In the genomic region with DNA sequence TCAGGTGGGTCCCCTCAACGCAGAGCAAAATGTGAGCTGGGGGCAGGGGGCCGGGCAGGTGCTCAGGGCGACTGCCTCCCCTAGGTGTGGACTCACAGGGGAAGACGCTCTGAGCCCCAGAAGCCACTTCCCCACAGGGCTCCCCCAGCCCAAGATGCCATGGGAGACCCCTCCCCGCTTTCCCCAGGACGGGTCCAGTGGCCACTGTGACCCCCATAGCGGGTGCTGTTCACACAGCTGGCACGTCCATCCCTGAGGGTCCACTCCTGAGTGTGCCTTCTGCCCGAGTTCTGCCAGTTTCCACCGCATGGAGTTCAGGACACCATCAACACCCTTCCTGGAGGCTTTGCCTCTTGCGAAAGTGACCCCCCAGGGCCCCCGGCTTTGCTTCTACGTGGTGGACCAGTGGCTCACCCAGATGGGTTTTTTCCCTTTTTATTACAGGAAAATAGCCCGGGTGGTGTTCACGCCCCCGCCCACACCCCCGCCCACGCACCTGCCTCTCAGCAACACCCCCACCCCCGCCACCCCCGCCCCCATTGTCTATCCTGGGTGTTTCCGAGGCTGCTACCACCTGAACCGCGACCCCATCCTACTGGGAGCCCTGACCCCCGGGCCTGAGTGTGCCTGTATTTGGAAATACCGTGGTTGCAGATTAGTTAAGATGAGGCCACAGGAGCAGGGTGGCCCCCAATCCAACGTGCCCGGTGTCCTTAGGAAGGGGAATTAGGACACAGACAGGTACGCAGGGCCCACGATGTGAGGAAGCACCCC, we compare ENCODE assay signal across 8 cellular contexts. TPM values are rescaled to one million over a fixed set of nuclear protein-coding genes. Genes with fewer than 3 reads are reported as not detected.
DNase-seq lines count a peak whose midpoint lies in the region; ATAC-seq, FAIRE-seq and TF ChIP-seq lines count a peak whose summit lies in the region.

No MANE protein-coding gene starts in this region.

- intact Hi-C loops in kidney (cut with DNase I) (no loop called here), testis (cut with DNase I; ENCODE audit: low total_unique reads) (no loop called here)

- no peak for TF ChIP-seq CTCF in kidney (IDR thresholded peaks at IDR 0.05; ENCODE audit: borderline replicate concordance, extremely low read depth, insufficient read depth)
- no peak for TF ChIP-seq CTCF in testis (IDR thresholded peaks at IDR 0.05)
- no peak for TF ChIP-seq CTCF in type B pancreatic cell (conservative IDR thresholded peaks at IDR 0.05)

- no peaks in the 10 kb centered on the region for H3K27me3 ChIP-seq in testis

- H3K9me3 ChIP-seq in kidney (ENCODE audit: control insufficient read depth in 1 of 2, low read length in 2 of 2), result no peaks in the 10 kb centered on the region
- H3K9me3 ChIP-seq in testis, result no peaks in the 10 kb centered on the region

- H3K9me3 Mint-ChIP-seq in type B pancreatic cell, result no peaks in the 10 kb centered on the region

- no peak overlapping the region for H3K27ac ChIP-seq in kidney (ENCODE audit: low read depth in 2 of 2, low read length in 2 of 2)
- peak overlapping the region; percentile 76 for H3K27ac ChIP-seq in substantia nigra (ENCODE audit: low read depth, low read length, poor library complexity, severe bottlenecking)
- no peak overlapping the region for H3K27ac ChIP-seq in testis

- TF ChIP-seq POLR2A in testis (IDR thresholded peaks at IDR 0.05), result no peak

- H3K27ac Mint-ChIP-seq in type B pancreatic cell, result no peak overlapping the region

- H3K4me3 Mint-ChIP-seq in type B pancreatic cell, result no peak overlapping the region

- ATAC-seq in HG03521 (IDR thresholded peaks at IDR 0.05; ENCODE audit: unreplicated experiment), result peak; percentile 6
- no peak for ATAC-seq in HG03571 (IDR thresholded peaks at IDR 0.05; ENCODE audit: unreplicated experiment)

- no peaks in the 10 kb centered on the region for H3K36me3 Mint-ChIP-seq in type B pancreatic cell

- H3K4me1 Mint-ChIP-seq in type B pancreatic cell (ENCODE audit: unreplicated experiment), result peaks cover 3% of the 10 kb centered on the region

- no peak for FAIRE-seq in kidney (lab: Jason Lieb, UNC)

- no peaks in the 10 kb centered on the region for H3K27me3 Mint-ChIP-seq in type B pancreatic cell

- peaks cover 0 to 5% of the 10 kb centered on the region in 2 donors for H3K4me1 ChIP-seq in kidney (ENCODE audit: control insufficient read depth in 1 of 2, insufficient read depth in 1 of 2, low read depth in 1 of 2, low read length in 2 of 2)
- H3K4me1 ChIP-seq in testis, result no peaks in the 10 kb centered on the region

- DNase-seq in activated CD8-positive, alpha-beta memory T cell treated with anti-CD3 and anti-CD28 coated beads, Interleukin-2, amount 50 U/mL, for 48 hours, result peak; percentile 79
- peak; percentile 71 for DNase-seq in kidney
- DNase-seq in substantia nigra (lab: John Stamatoyannopoulos, UW), result no peak
- no peak for DNase-seq in testis
- no peak for DNase-seq in type B pancreatic cell (ENCODE audit: extremely low spot score, unreplicated experiment)
- no peak for DNase-seq in EL

- no peak overlapping the region for H3K9ac ChIP-seq in kidney (ENCODE audit: low read length in 2 of 2)

- no peak overlapping the region for H3K4me3 ChIP-seq in kidney (ENCODE audit: low read length in 2 of 2)
- H3K4me3 ChIP-seq in testis, result no peak overlapping the region

- no peaks in the 10 kb centered on the region for H3K36me3 ChIP-seq in kidney (ENCODE audit: control insufficient read depth in 1 of 2, insufficient read depth in 2 of 2, low read length in 2 of 2)
- H3K36me3 ChIP-seq in testis (ENCODE audit: low read depth, missing control alignments), result no peaks in the 10 kb centered on the region

- WGBS in testis, 2 donors, result 54 to 74% methylated on average over 13 to 29 of the region's 29 CpGs

RNA-seq across cellular contexts. Expression of a gene that starts 32.0 kb away (rescaled TPM):
- total RNA-seq in kidney (48.2 TPM), testis (10 to 100 TPM in 1 of 2 donors, 1 to 10 TPM in 1; 6.1 to 10.9 TPM), type B pancreatic cell (ENCODE audit: low replicate concordance) (15.7 and 18.1 TPM in 2 replicates)
- polyA plus RNA-seq in kidney (ENCODE audit: insufficient read depth, low read depth, low replicate concordance) (36.4 TPM), testis (ENCODE audit: insufficient read depth, low read depth, low replicate concordance) (2.4 TPM)

RNA-seq across cellular contexts. Expression of a gene that starts 46.2 kb away (rescaled TPM):
- total RNA-seq in kidney (44.8 TPM), testis (100 to 1,000 TPM; 128 to 141 TPM), type B pancreatic cell (ENCODE audit: low replicate concordance) (46.3 and 50.0 TPM in 2 replicates)
- polyA plus RNA-seq in kidney (ENCODE audit: insufficient read depth, low read depth, low replicate concordance) (80.8 TPM), testis (ENCODE audit: insufficient read depth, low read depth, low replicate concordance) (89.0 TPM)

RNA-seq across cellular contexts. Expression of a gene that starts 52.8 kb away (rescaled TPM):
- total RNA-seq in kidney (14.7 TPM), testis (10 to 100 TPM; 21.6 to 23.5 TPM), type B pancreatic cell (ENCODE audit: low replicate concordance) (14.8 and 15.4 TPM in 2 replicates)
- polyA plus RNA-seq in kidney (ENCODE audit: insufficient read depth, low read depth, low replicate concordance) (4.8 TPM), testis (ENCODE audit: insufficient read depth, low read depth, low replicate concordance) (8.8 TPM)

Comparison
In these comparisons a context has a peak if more than half of its experiments do, and no peak if none do; other contexts are left out.
1. DNase-seq: peak in activated CD8-positive, alpha-beta memory T cell treated with anti-CD3 and anti-CD28 coated beads, Interleukin-2, amount 50 U/mL, for 48 hours (single experiment) and kidney (single experiment); none in substantia nigra (0 of 49), testis (single experiment), type B pancreatic cell (single experiment) and EL (single experiment).